ENCODE assay signal across 17 cellular contexts in genomic region chr9:105313238-105313637, GRCh38.
DNase-seq lines count a peak whose midpoint lies in the region; ATAC-seq and TF ChIP-seq lines count a peak whose summit lies in the region.
"Had no signal": no experiment of that assay in that cellular context is flagged by ENCODE, and none has a peak within 500 bp of the region (broad histone marks: within the 10 kb centered on the region; RNA-seq: fewer than 3 reads in every experiment).

No MANE protein-coding gene starts in this region.

- no peaks in the 10 kb centered on the region for H3K4me1 ChIP-seq in tibial artery

- intact Hi-C loops in tibial artery (cut with DNase I; ENCODE audit: low total_unique reads), result no loop called here

- peaks cover 0 to 6% (median 4%) of the 10 kb centered on the region in 3 donors for H3K36me3 ChIP-seq in tibial artery

- H3K9me3 ChIP-seq in tibial artery, result no peaks in the 10 kb centered on the region
- H3K9me3 ChIP-seq: stomach had no signal

- DNase-seq in SK-MEL-5 (ENCODE audit: low read depth, low spot score), result peak; percentile 55
- DNase-seq in retina, result no peak
- DNase-seq in GM10266 (ENCODE audit: extremely low spot score), result no peak
- DNase-seq in tibial artery, result no peak
- DNase-seq: activated CD4-positive, alpha-beta memory T cell treated with anti-CD3 and anti-CD28 coated beads, Interleukin-2, amount 10 ng/mL, durations not matched to agents 7 days and 5 days; CD4-positive, alpha-beta memory T cell; DND-41; effector memory CD8-positive, alpha-beta T cell; kidney; mesenchymal stem cell; NCI-H2029 treated with DMSO at 0.1 percent for 48 hours; stomach had no signal

- H3K4me3 ChIP-seq in tibial artery, result no peak overlapping the region
- H3K4me3 ChIP-seq: stomach had no signal

- H3K27me3 ChIP-seq in tibial artery, result no peaks in the 10 kb centered on the region
- H3K27me3 ChIP-seq: stomach had no signal

- peak; percentile 71 for ATAC-seq in GM18502 (IDR thresholded peaks at IDR 0.05; ENCODE audit: poor library complexity, unreplicated experiment)
- ATAC-seq in GM21515 (IDR thresholded peaks at IDR 0.05; ENCODE audit: unreplicated experiment), result peak; percentile 62
- ATAC-seq in HG03342 (IDR thresholded peaks at IDR 0.05; ENCODE audit: unreplicated experiment), result peak; percentile 53
- ATAC-seq in GM18870 (IDR thresholded peaks at IDR 0.05; ENCODE audit: unreplicated experiment), result no peak
- ATAC-seq: effector memory CD8-positive, alpha-beta T cell; Panc1 had no signal

- no peak for TF ChIP-seq CTCF in GM10266 (IDR thresholded peaks at IDR 0.05; ENCODE audit: control insufficient read depth, insufficient read depth, low read depth, missing control alignments)
- TF ChIP-seq CTCF in tibial artery (IDR thresholded peaks at IDR 0.05), result no peak

- H3K27ac ChIP-seq in tibial artery, result no peak overlapping the region
- H3K27ac ChIP-seq: stomach had no signal

- in situ Hi-C loops in SK-MEL-5 (cut with HindIII; ENCODE audit: low pct_unique_long_range_greater_than_20kb, low sequenced_read_pairs), result no loop called here
